ENCODE assay signal across 8 cellular contexts in genomic region chr19:13149628-13150186, GRCh38. TPM values are rescaled to one million over a fixed set of nuclear protein-coding genes. Genes with fewer than 3 reads are reported as not detected.
DNase-seq lines count a peak whose midpoint lies in the region; ATAC-seq, FAIRE-seq and TF ChIP-seq lines count a peak whose summit lies in the region.

No MANE protein-coding gene starts in this region.

- H3K36me3 Mint-ChIP-seq in CD14-positive monocyte = peaks cover 11 to 37% of the 10 kb centered on the region in 2 donors

- peaks cover 0 to 14% (median 8%) of the 10 kb centered on the region in 7 donors for H3K9me3 Mint-ChIP-seq in CD14-positive monocyte

- RAD21 ChIA-PET in GM12878 (lab: Charles Lee; ENCODE audit: unreplicated experiment) = interaction anchor here (1.0 to 1.8 kb wide), 5 partner anchors 29 to 111 kb away, joined by 3 to 10 read pairs (median 6); partner anchors contain the start of gene NACC1

- H3K4me1 ChIP-seq in GM12878 (ENCODE audit: control insufficient read depth, insufficient read depth, low read length) = peaks cover 4% of the 10 kb centered on the region
- H3K4me1 ChIP-seq in keratinocyte (ENCODE audit: control insufficient read depth, extremely low read depth, insufficient read depth, low read length) = peaks cover 2% of the 10 kb centered on the region

- H3K27ac ChIP-seq in GM12878 (ENCODE audit: control insufficient read depth, insufficient read depth) (peak overlapping the region; percentile 97), keratinocyte (ENCODE audit: control insufficient read depth, insufficient read depth, low read length) (peak overlapping the region; percentile 97)

- in situ Hi-C loops in GM12878 (cut with MboI) = loop anchor here (10.0 to 25.0 kb wide), 3 partner anchors 695 to 1562 kb away; partner anchors contain the start of genes ACP5 and ZNF627

- intact Hi-C loops in CD14-positive monocyte (cut with micrococcal nuclease) (loop anchor here (5.0 to 10.0 kb wide), 5 partner anchors 32 to 695 kb away; partner anchors contain the start of genes LYL1 (in 2 of the 2), JUNB (in 1 of the 2), NACC1 (in 1 of the 2) and RAD23A (in 1 of the 2)), GM12878 (cut with micrococcal nuclease; ENCODE audit: unreplicated experiment) (loop anchor here (2.0 to 10.0 kb wide), 4 partner anchors 31 to 855 kb away; partner anchors contain the start of genes LYL1, NACC1 and RFX1)

- peak overlapping the region; percentile 97 for H3K9ac ChIP-seq in GM12878 (ENCODE audit: control insufficient read depth, insufficient read depth, low read length)
- peak overlapping the region; percentile 98 for H3K9ac ChIP-seq in keratinocyte (ENCODE audit: control insufficient read depth, extremely low read depth, insufficient read depth, low read length)

- no peak for TF ChIP-seq EP300 in GM12878 (IDR thresholded peaks at IDR 0.05; ENCODE audit: borderline replicate concordance in 1 of 2, control insufficient read depth in 1 of 2, low read depth in 2 of 2, low read length in 2 of 2)

- dilution Hi-C loops in keratinocyte (cut with MboI; ENCODE audit: extremely low pct_ligation_motif_present, low sequenced_read_pairs) = no loop called here

- FAIRE-seq in GM12878 (lab: Jason Lieb, UNC) (no peak), keratinocyte (lab: Jason Lieb, UNC) (no peak)

- ATAC-seq in GM21381 (IDR thresholded peaks at IDR 0.05; ENCODE audit: unreplicated experiment) = peak; percentile 3
- ATAC-seq in GM12878 = peak; percentile 2

- H2AFZ ChIP-seq in GM12878 (ENCODE audit: control insufficient read depth, low read depth, low read length) (peak overlapping the region; percentile 92), keratinocyte (ENCODE audit: control insufficient read depth, low read length) (peak overlapping the region; percentile 76)

- CTCF ChIA-PET in GM12878 (lab: Yijun Ruan, JAX) = interaction anchor here (0.6 to 2.1 kb wide), 5 partner anchors 17 to 46 kb away, joined by 3 to 8 read pairs (median 3); partner anchors contain the start of gene NACC1

- H3K9me1 ChIP-seq in keratinocyte (ENCODE audit: control insufficient read depth, extremely low read depth, insufficient read depth, low read length) = no peaks in the 10 kb centered on the region

- SMC1A ChIA-PET in GM12878 (lab: Charles Lee; ENCODE audit: uncharacterized antibody, unreplicated experiment) = interaction anchor here (0.8 to 1.4 kb wide), 3 partner anchors 14 to 62 kb away, joined by 3 read pairs; partner anchors contain the start of gene NACC1

- H3K4me1 Mint-ChIP-seq in CD14-positive monocyte = peaks cover 31% of the 10 kb centered on the region

- peak overlapping the region; percentile 98 to 99 (median 99) for H3K27ac Mint-ChIP-seq in CD14-positive monocyte

- no peaks in the 10 kb centered on the region; a peak in 1 of 4 replicates for H3K36me3 ChIP-seq in GM12878 (ENCODE audit: control insufficient read depth in 2 of 2, insufficient read depth in 2 of 2, low read length in 1 of 2)
- peaks cover 6 to 18% of the 10 kb centered on the region in 2 experiments for H3K36me3 ChIP-seq in keratinocyte (ENCODE audit: control insufficient read depth in 2 of 2, extremely low read depth in 1 of 2, insufficient read depth in 2 of 2, low read length in 2 of 2)

- peak overlapping the region; percentile 97 for H3K4me3 ChIP-seq in GM12878
- H3K4me3 ChIP-seq in keratinocyte (ENCODE audit: control insufficient read depth in 2 of 3, extremely low read depth in 1 of 3, insufficient read depth in 2 of 3, low read depth in 1 of 3, low read length in 3 of 3) = peak overlapping the region; percentile 62 to 99 (median 99)

- WGBS in GM12878 (ENCODE audit: insufficient coverage, insufficient replicate concordance, low lambda C conversion rate, missing lambda C conversion rate) = under 1% methylated on average over 42 of the region's 46 CpGs

- H3K79me2 ChIP-seq in GM12878 (ENCODE audit: control insufficient read depth, insufficient read depth, low read length) (peaks cover 45% of the 10 kb centered on the region), keratinocyte (ENCODE audit: control insufficient read depth, insufficient read depth, low read length) (peaks cover 48% of the 10 kb centered on the region)

- H3K4me3 Mint-ChIP-seq in CD14-positive monocyte = peak overlapping the region; percentile 98 to 99

- BruUV-seq in GM12878 (replicated peaks; lab: Mats Ljungman, UMichigan) = TSS peak; percentile 63

- DNase-seq in CD14-positive monocyte (ENCODE audit: low spot score) (no peak), NOMO-1 treated with DMSO at 0.1 percent for 48 hours (lab: John Stamatoyannopoulos, UW; ENCODE audit: unreplicated experiment) (peak; percentile 47), GM12878 (ENCODE audit: low read depth, low spot score) (no peak), keratinocyte (ENCODE audit: low read depth, low spot score) (no peak), OCI-M2 (lab: John Stamatoyannopoulos, UW; ENCODE audit: unreplicated experiment) (no peak), NCI-H226 (no peak)
- peak; percentile 61 for DNase-seq in stimulated activated CD8-positive, alpha-beta memory T cell treated with anti-CD3 and anti-CD28 coated beads, Interleukin-4, amount 100 ng/mL, for 48 hours

- TF ChIP-seq POLR2A in GM12878 (IDR thresholded peaks at IDR 0.05; ENCODE audit: low read depth, low read length) = no peak

- H3K27me3 Mint-ChIP-seq in CD14-positive monocyte (ENCODE audit: low read depth in 3 of 3) = peaks cover 0 to 12% (median 4%) of the 10 kb centered on the region in 3 donors

- H3K4me2 ChIP-seq in GM12878 (ENCODE audit: control insufficient read depth, insufficient read depth) (peak overlapping the region; percentile 92), keratinocyte (ENCODE audit: control insufficient read depth, extremely low read depth, insufficient read depth, low read depth, low read length) (peak overlapping the region; percentile 85)

- TF ChIP-seq RAD21 in GM12878 (IDR thresholded peaks at IDR 0.05; ENCODE audit: insufficient read depth, low read depth, low read length) = no peak

- H3K27me3 ChIP-seq in GM12878 (replicated peaks in 1 of 2; ENCODE audit: control insufficient read depth in 2 of 2, insufficient read depth in 2 of 2, low read length in 1 of 2) = no peaks in the 10 kb centered on the region
- no peaks in the 10 kb centered on the region for H3K27me3 ChIP-seq in keratinocyte (ENCODE audit: control insufficient read depth, extremely low read depth, insufficient read depth, low read length)

- H4K20me1 ChIP-seq in GM12878 (ENCODE audit: control insufficient read depth, insufficient read depth) (no peaks in the 10 kb centered on the region), keratinocyte (ENCODE audit: control insufficient read depth, extremely low read depth, insufficient read depth, low read length) (peaks cover 9% of the 10 kb centered on the region)

- TF ChIP-seq CTCF in CD14-positive monocyte (IDR thresholded peaks at IDR 0.05) = no peak
- TF ChIP-seq CTCF in GM12878 (IDR thresholded peaks at IDR 0.05 in 2 of 3, conservative IDR thresholded peaks at IDR 0.05 in 1 of 3; ENCODE audit: control insufficient read depth in 2 of 3, extremely low read depth in 1 of 3, insufficient read depth in 1 of 3, low read depth in 3 of 3, low read length in 3 of 3) = no peak
- TF ChIP-seq CTCF in keratinocyte (optimal IDR thresholded peaks at IDR 0.05 in 1 of 3, IDR thresholded peaks at IDR 0.05 in 1 of 3, conservative IDR thresholded peaks at IDR 0.05 in 1 of 3; ENCODE audit: extremely low read depth in 1 of 3, insufficient read depth in 2 of 3, low read length in 3 of 3) = no peak

- no peaks in the 10 kb centered on the region for H3K9me3 ChIP-seq in GM12878 (replicated peaks; ENCODE audit: control insufficient read depth, insufficient read depth, low read length)
- no peaks in the 10 kb centered on the region for H3K9me3 ChIP-seq in keratinocyte (ENCODE audit: control insufficient read depth, low read depth, low read length)

- POLR2A ChIA-PET in GM12878 (lab: Charles Lee) = interaction anchor here (0.5 to 1.7 kb wide), 5 partner anchors 14 to 842 kb away, joined by 3 to 7 read pairs (median 4); partner anchors contain the start of gene NACC1

RNA-seq across cellular contexts. Expression of gene STX10, which starts 0.5 kb away (rescaled TPM):
- polyA plus RNA-seq in CD14-positive monocyte = 100 to 1,000 TPM; 158 to 172 TPM
- 13.8 and 18.2 TPM in 2 replicates for total RNA-seq in GM12878 (2013; cell fraction: nucleolus; rRNA removed)
- 56.2 and 59.0 TPM in 2 replicates for total RNA-seq in GM12878 (2014; rRNA removed)
- 36.3 and 38.4 TPM in 2 replicates for total RNA-seq in GM12878 (2014; rRNA removed; fragmentation: Illumina TruSeq; extraction: Trizol)
- 57.0 and 59.2 TPM in 2 replicates for total RNA-seq in GM12878 (2021)
- 20.8 TPM for polyA plus RNA-seq in GM12878 (2011; ENCODE audit: low read depth)
- polyA plus RNA-seq in GM12878 (2011; rRNA removed) = 32.1 and 47.5 TPM in 2 replicates
- polyA plus RNA-seq in GM12878 (2011; cell fraction: cytosol; rRNA removed) = 62.2 and 75.9 TPM in 2 replicates
- polyA plus RNA-seq in GM12878 (2011; cell fraction: nucleus; rRNA removed) = 132 and 139 TPM in 2 replicates
- 38.6 and 38.9 TPM in 2 replicates for polyA plus RNA-seq in GM12878 (2012)
- polyA plus RNA-seq in GM12878 (2014; fragmentation: Illumina TruSeq; extraction: Trizol) = 7.4 and 33.7 TPM in 2 replicates
- 1 to 10 TPM in 1 of 2 experiments, under 1 TPM in 1; 0.56 to 3.7 TPM for polyA plus RNA-seq in GM12878 (2014; fragmentation: Nextera tagmentation; extraction: Ambion mirVana)
- polyA plus RNA-seq in GM12878 (2014; rRNA removed) = 76.1 and 78.9 TPM in 2 replicates
- polyA plus RNA-seq in GM12878 (2016; fragmentation: Nextera tagmentation; extraction: Ambion mirVana) = 10 to 100 TPM; 47.7 to 50.4 TPM
- polyA minus RNA-seq in GM12878 (2011; rRNA and poly(A)+ RNA removed) = 21.1 and 22.4 TPM in 2 replicates
- 15.5 and 18.8 TPM in 2 replicates for polyA minus RNA-seq in GM12878 (2011; cell fraction: cytosol; rRNA and poly(A)+ RNA removed)
- 8.9 TPM in 2 replicates for polyA minus RNA-seq in GM12878 (2011; cell fraction: nucleus; rRNA and poly(A)+ RNA removed)
- polyA plus RNA-seq in keratinocyte = 61.3 to 77.7 TPM (median 65.2 TPM) in 3 replicates
- 38.2 TPM for polyA plus RNA-seq in keratinocyte (2011; ENCODE audit: low read depth)
- 35.8 and 63.9 TPM in 2 replicates for polyA plus RNA-seq in keratinocyte (2011; cell fraction: cytosol; rRNA removed)
- polyA plus RNA-seq in keratinocyte (2011; cell fraction: nucleus; rRNA removed) = 66.9 and 67.6 TPM in 2 replicates
- polyA plus RNA-seq in keratinocyte (2012; ENCODE audit: low replicate concordance) = 45.3 and 69.9 TPM in 2 replicates
- polyA minus RNA-seq in keratinocyte = 38.6 to 91.6 TPM (median 43.4 TPM) in 3 replicates
- polyA minus RNA-seq in keratinocyte (2011; cell fraction: cytosol; rRNA and poly(A)+ RNA removed) = 59.3 TPM
- polyA minus RNA-seq in keratinocyte (2011; cell fraction: nucleus; rRNA and poly(A)+ RNA removed) = 11.0 and 11.1 TPM in 2 replicates

RNA-seq across cellular contexts. Expression of gene IER2, which starts 0.5 kb away (rescaled TPM):
- polyA plus RNA-seq in CD14-positive monocyte = 100 to 1,000 TPM; 355 to 601 TPM
- total RNA-seq in GM12878 (2013; cell fraction: nucleolus; rRNA removed) = 41.4 and 51.6 TPM in 2 replicates
- total RNA-seq in GM12878 (2014; rRNA removed) = 26.0 and 31.9 TPM in 2 replicates
- total RNA-seq in GM12878 (2014; rRNA removed; fragmentation: Illumina TruSeq; extraction: Trizol) = 9.1 and 9.5 TPM in 2 replicates
- total RNA-seq in GM12878 (2021) = 94.5 and 97.2 TPM in 2 replicates
- polyA plus RNA-seq in GM12878 (2011; ENCODE audit: low read depth) = 9.8 TPM
- polyA plus RNA-seq in GM12878 (2011; rRNA removed) = 11.2 and 17.9 TPM in 2 replicates
- 36.0 and 41.6 TPM in 2 replicates for polyA plus RNA-seq in GM12878 (2011; cell fraction: cytosol; rRNA removed)
- polyA plus RNA-seq in GM12878 (2011; cell fraction: nucleus; rRNA removed) = 127 and 170 TPM in 2 replicates
- polyA plus RNA-seq in GM12878 (2012) = 54.9 and 64.6 TPM in 2 replicates
- polyA plus RNA-seq in GM12878 (2014; fragmentation: Illumina TruSeq; extraction: Trizol) = 7.7 and 13.2 TPM in 2 replicates
- 1 to 10 TPM; 2.8 to 9.3 TPM for polyA plus RNA-seq in GM12878 (2014; fragmentation: Nextera tagmentation; extraction: Ambion mirVana)
- 56.0 and 65.3 TPM in 2 replicates for polyA plus RNA-seq in GM12878 (2014; rRNA removed)
- 10 to 100 TPM; 75.6 to 81.7 TPM for polyA plus RNA-seq in GM12878 (2016; fragmentation: Nextera tagmentation; extraction: Ambion mirVana)
- polyA minus RNA-seq in GM12878 (2011; rRNA and poly(A)+ RNA removed) = 5.2 and 11.3 TPM in 2 replicates
- 12.3 and 14.0 TPM in 2 replicates for polyA minus RNA-seq in GM12878 (2011; cell fraction: cytosol; rRNA and poly(A)+ RNA removed)
- 35.5 and 63.1 TPM in 2 replicates for polyA minus RNA-seq in GM12878 (2011; cell fraction: nucleus; rRNA and poly(A)+ RNA removed)
- 9.9 to 38.9 TPM (median 14.4 TPM) in 3 replicates for polyA plus RNA-seq in keratinocyte
- polyA plus RNA-seq in keratinocyte (2011; ENCODE audit: low read depth) = 21.2 TPM
- polyA plus RNA-seq in keratinocyte (2011; cell fraction: cytosol; rRNA removed) = 9.0 and 19.0 TPM in 2 replicates
- 48.0 and 55.4 TPM in 2 replicates for polyA plus RNA-seq in keratinocyte (2011; cell fraction: nucleus; rRNA removed)
- polyA plus RNA-seq in keratinocyte (2012; ENCODE audit: low replicate concordance) = 46.3 and 109 TPM in 2 replicates
- 2.8 to 14.6 TPM (median 2.9 TPM) in 3 replicates for polyA minus RNA-seq in keratinocyte
- 14.6 TPM for polyA minus RNA-seq in keratinocyte (2011; cell fraction: cytosol; rRNA and poly(A)+ RNA removed)
- polyA minus RNA-seq in keratinocyte (2011; cell fraction: nucleus; rRNA and poly(A)+ RNA removed) = 14.2 and 16.2 TPM in 2 replicates

RNA-seq across cellular contexts. Expression of gene NACC1, which starts 31.6 kb away (rescaled TPM):
- polyA plus RNA-seq in CD14-positive monocyte = 1 to 10 TPM; 1.1 to 2.2 TPM
- total RNA-seq in GM12878 (2013; cell fraction: nucleolus; rRNA removed) = 33.8 and 36.7 TPM in 2 replicates
- 53.0 and 68.5 TPM in 2 replicates for total RNA-seq in GM12878 (2014; rRNA removed)
- total RNA-seq in GM12878 (2014; rRNA removed; fragmentation: Illumina TruSeq; extraction: Trizol) = 16.2 and 19.6 TPM in 2 replicates
- total RNA-seq in GM12878 (2021) = 116 and 120 TPM in 2 replicates
- 14.2 TPM for polyA plus RNA-seq in GM12878 (2011; ENCODE audit: low read depth)
- 9.4 and 32.3 TPM in 2 replicates for polyA plus RNA-seq in GM12878 (2011; rRNA removed)
- 75.3 and 119 TPM in 2 replicates for polyA plus RNA-seq in GM12878 (2011; cell fraction: cytosol; rRNA removed)
- 75.5 and 139 TPM in 2 replicates for polyA plus RNA-seq in GM12878 (2011; cell fraction: nucleus; rRNA removed)
- polyA plus RNA-seq in GM12878 (2012) = 32.6 and 35.0 TPM in 2 replicates
- 6.1 and 18.8 TPM in 2 replicates for polyA plus RNA-seq in GM12878 (2014; fragmentation: Illumina TruSeq; extraction: Trizol)
- under 1 TPM; 0.18 to 0.27 TPM for polyA plus RNA-seq in GM12878 (2014; fragmentation: Nextera tagmentation; extraction: Ambion mirVana)
- 86.1 and 89.6 TPM in 2 replicates for polyA plus RNA-seq in GM12878 (2014; rRNA removed)
- polyA plus RNA-seq in GM12878 (2016; fragmentation: Nextera tagmentation; extraction: Ambion mirVana) = 1 to 10 TPM; 2.0 to 3.0 TPM
- 74.5 and 114 TPM in 2 replicates for polyA minus RNA-seq in GM12878 (2011; rRNA and poly(A)+ RNA removed)
- 50.9 and 52.6 TPM in 2 replicates for polyA minus RNA-seq in GM12878 (2011; cell fraction: cytosol; rRNA and poly(A)+ RNA removed)
- polyA minus RNA-seq in GM12878 (2011; cell fraction: nucleus; rRNA and poly(A)+ RNA removed) = 12.9 and 21.6 TPM in 2 replicates
- polyA plus RNA-seq in keratinocyte = 32.9 to 63.2 TPM (median 56.4 TPM) in 3 replicates
- 7.8 TPM for polyA plus RNA-seq in keratinocyte (2011; ENCODE audit: low read depth)
- 65.8 and 136 TPM in 2 replicates for polyA plus RNA-seq in keratinocyte (2011; cell fraction: cytosol; rRNA removed)
- polyA plus RNA-seq in keratinocyte (2011; cell fraction: nucleus; rRNA removed) = 67.5 and 126 TPM in 2 replicates
- 19.0 and 54.1 TPM in 2 replicates for polyA plus RNA-seq in keratinocyte (2012; ENCODE audit: low replicate concordance)
- polyA minus RNA-seq in keratinocyte = 57.3 to 123 TPM (median 88.9 TPM) in 3 replicates
- 190 TPM for polyA minus RNA-seq in keratinocyte (2011; cell fraction: cytosol; rRNA and poly(A)+ RNA removed)
- 58.6 and 62.1 TPM in 2 replicates for polyA minus RNA-seq in keratinocyte (2011; cell fraction: nucleus; rRNA and poly(A)+ RNA removed)

RNA-seq across cellular contexts. Expression of gene TRMT1, which starts 33.2 kb away (rescaled TPM):
- polyA plus RNA-seq in CD14-positive monocyte (10 to 100 TPM; 14.5 TPM), GM12878 (2011; rRNA removed) (18.4 and 29.5 TPM in 2 replicates), GM12878 (2014; fragmentation: Illumina TruSeq; extraction: Trizol) (11.3 and 32.5 TPM in 2 replicates), GM12878 (2014; fragmentation: Nextera tagmentation; extraction: Ambion mirVana) (1 to 10 TPM; 3.4 to 4.5 TPM), GM12878 (2014; rRNA removed) (64.7 and 68.8 TPM in 2 replicates), GM12878 (2016; fragmentation: Nextera tagmentation; extraction: Ambion mirVana) (10 to 100 TPM; 52.6 to 56.3 TPM), keratinocyte (30.9 to 44.6 TPM (median 34.5 TPM) in 3 replicates)
- total RNA-seq in GM12878 (2013; cell fraction: nucleolus; rRNA removed) = 57.7 and 66.1 TPM in 2 replicates
- total RNA-seq in GM12878 (2014; rRNA removed) (33.7 and 37.0 TPM in 2 replicates), GM12878 (2014; rRNA removed; fragmentation: Illumina TruSeq; extraction: Trizol) (16.1 and 18.8 TPM in 2 replicates), GM12878 (2021) (51.4 and 53.1 TPM in 2 replicates)
- 15.2 TPM for polyA plus RNA-seq in GM12878 (2011; ENCODE audit: low read depth)
- polyA plus RNA-seq in GM12878 (2011; cell fraction: cytosol; rRNA removed) = 43.7 and 65.4 TPM in 2 replicates
- polyA plus RNA-seq in GM12878 (2011; cell fraction: nucleus; rRNA removed) = 346 and 425 TPM in 2 replicates
- 31.0 and 36.9 TPM in 2 replicates for polyA plus RNA-seq in GM12878 (2012)
- 17.3 and 34.2 TPM in 2 replicates for polyA minus RNA-seq in GM12878 (2011; rRNA and poly(A)+ RNA removed)
- polyA minus RNA-seq in GM12878 (2011; cell fraction: cytosol; rRNA and poly(A)+ RNA removed) = 17.8 and 33.2 TPM in 2 replicates
- polyA minus RNA-seq in GM12878 (2011; cell fraction: nucleus; rRNA and poly(A)+ RNA removed) = 36.4 and 46.4 TPM in 2 replicates
- polyA plus RNA-seq in keratinocyte (2011; ENCODE audit: low read depth) = 64.5 TPM
- 18.8 and 28.3 TPM in 2 replicates for polyA plus RNA-seq in keratinocyte (2011; cell fraction: cytosol; rRNA removed)
- polyA plus RNA-seq in keratinocyte (2011; cell fraction: nucleus; rRNA removed) = 196 and 219 TPM in 2 replicates
- polyA plus RNA-seq in keratinocyte (2012; ENCODE audit: low replicate concordance) = 32.8 and 38.3 TPM in 2 replicates
- polyA minus RNA-seq in keratinocyte = 35.2 to 56.0 TPM (median 36.5 TPM) in 3 replicates
- polyA minus RNA-seq in keratinocyte (2011; cell fraction: cytosol; rRNA and poly(A)+ RNA removed) = 49.7 TPM
- 33.5 and 41.8 TPM in 2 replicates for polyA minus RNA-seq in keratinocyte (2011; cell fraction: nucleus; rRNA and poly(A)+ RNA removed)

RNA-seq across cellular contexts. Expression of gene LYL1, which starts 47.0 kb away (rescaled TPM):
- polyA plus RNA-seq in CD14-positive monocyte (10 to 100 TPM; 35.7 to 37.1 TPM), GM12878 (2011; rRNA removed) (0.56 and 0.62 TPM in 2 replicates), GM12878 (2014; fragmentation: Illumina TruSeq; extraction: Trizol) (1.3 and 2.4 TPM in 2 replicates), GM12878 (2014; fragmentation: Nextera tagmentation; extraction: Ambion mirVana) (under 1 TPM; 0.10 to 0.77 TPM), GM12878 (2014; rRNA removed) (25.1 and 30.8 TPM in 2 replicates), GM12878 (2016; fragmentation: Nextera tagmentation; extraction: Ambion mirVana) (1 to 10 TPM; 3.1 to 8.0 TPM), keratinocyte (0.07 to 0.26 TPM (median 0.13 TPM) in 3 replicates)
- 13.0 and 16.6 TPM in 2 replicates for total RNA-seq in GM12878 (2013; cell fraction: nucleolus; rRNA removed)
- total RNA-seq in GM12878 (2014; rRNA removed) (29.3 and 34.8 TPM in 2 replicates), GM12878 (2014; rRNA removed; fragmentation: Illumina TruSeq; extraction: Trizol) (5.8 and 5.9 TPM in 2 replicates), GM12878 (2021) (27.4 and 30.0 TPM in 2 replicates)
- 0.52 TPM for polyA plus RNA-seq in GM12878 (2011; ENCODE audit: low read depth)
- 0.84 and 1.5 TPM in 2 replicates for polyA plus RNA-seq in GM12878 (2011; cell fraction: cytosol; rRNA removed)
- 1.7 and 2.5 TPM in 2 replicates for polyA plus RNA-seq in GM12878 (2011; cell fraction: nucleus; rRNA removed)
- 6.5 and 9.4 TPM in 2 replicates for polyA plus RNA-seq in GM12878 (2012)
- 0.59 and 1.1 TPM in 2 replicates for polyA minus RNA-seq in GM12878 (2011; rRNA and poly(A)+ RNA removed)
- 1.7 TPM in 1 of 2 replicates, not detected in the other for polyA minus RNA-seq in GM12878 (2011; cell fraction: cytosol; rRNA and poly(A)+ RNA removed)
- 0.73 and 1.8 TPM in 2 replicates for polyA minus RNA-seq in GM12878 (2011; cell fraction: nucleus; rRNA and poly(A)+ RNA removed)
- polyA plus RNA-seq in keratinocyte (2011; ENCODE audit: low read depth) = 0.35 TPM
- 0.08 and 0.09 TPM in 2 replicates for polyA plus RNA-seq in keratinocyte (2011; cell fraction: cytosol; rRNA removed)
- 0.08 and 0.19 TPM in 2 replicates for polyA plus RNA-seq in keratinocyte (2011; cell fraction: nucleus; rRNA removed)
- polyA plus RNA-seq in keratinocyte (2012; ENCODE audit: low replicate concordance) = 0.10 and 0.50 TPM in 2 replicates
- 0.20 TPM in 1 of 3 replicates, not detected in the others for polyA minus RNA-seq in keratinocyte
- polyA minus RNA-seq in keratinocyte (2011; cell fraction: cytosol; rRNA and poly(A)+ RNA removed) = not detected
- polyA minus RNA-seq in keratinocyte (2011; cell fraction: nucleus; rRNA and poly(A)+ RNA removed) = not detected in 2 replicates

Comparison
In these comparisons a context has a peak if more than half of its experiments do, and no peak if none do; other contexts are left out.
1. DNase-seq: peak in NOMO-1 treated with DMSO at 0.1 percent for 48 hours (single experiment) and stimulated activated CD8-positive, alpha-beta memory T cell treated with anti-CD3 and anti-CD28 coated beads, Interleukin-4, amount 100 ng/mL, for 48 hours (single experiment); none in CD14-positive monocyte (single experiment), GM12878 (single experiment), keratinocyte (single experiment), OCI-M2 (single experiment) and NCI-H226 (single experiment).